ENCODE assay signal across 17 cellular contexts in the genomic region with DNA sequence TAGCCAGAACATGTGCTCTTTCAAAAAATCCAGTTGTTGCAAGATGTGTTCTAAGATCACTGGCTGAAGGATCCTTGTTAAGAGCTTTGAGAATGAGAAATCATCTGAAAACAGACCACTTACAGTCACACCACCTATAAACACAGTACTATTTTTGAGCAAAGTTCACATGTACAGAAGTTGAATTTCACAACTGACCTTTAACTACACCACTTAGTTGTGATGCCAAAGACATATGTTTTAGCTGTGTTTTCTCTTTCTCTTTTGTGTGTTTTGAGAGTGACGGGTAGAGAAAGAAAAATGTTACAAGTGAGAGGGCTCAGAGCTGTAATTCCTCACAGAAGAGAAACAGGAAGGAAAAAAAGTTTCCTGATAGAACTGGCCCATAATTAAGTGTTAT.
A peak's percentile ranks its signal among the peaks of the same experiment; 100 is the strongest.
DNase-seq lines count a peak whose midpoint lies in the region; ATAC-seq lines count a peak whose summit lies in the region.
"Had no signal": no experiment of that assay in that cellular context is flagged by ENCODE, and none has a peak within 500 bp of the region (broad histone marks: within the 10 kb centered on the region; RNA-seq: fewer than 3 reads in every experiment).

No MANE protein-coding gene starts in this region.

- DNase-seq in activated T-cell treated with anti-CD3 and anti-CD28 coated beads, Interleukin-2, amount 50 U/mL, for 4 hours, result no peak
- DNase-seq in activated T-cell treated with anti-CD3 and anti-CD28 coated beads, Interleukin-2, amount 50 U/mL, for 1 hour, result no peak
- DNase-seq in T-cell (no peak), NCI-H446 treated with DMSO at 0.1 percent for 48 hours (lab: John Stamatoyannopoulos, UW) (no peak), neuronal stem cell (ENCODE audit: low spot score) (no peak)
- DNase-seq: activated gamma-delta T cell treated with Interleukin-2 at 50 U/mL for 16 hours; endodermal cell; H7; NCI-H446; nucleus accumbens; stimulated activated CD4-positive, alpha-beta T cell treated with anti-CD3 and anti-CD28 coated beads, Interleukin-4, amount 100 ng/mL, for 24 hours had no signal

- H2BK12ac ChIP-seq in neuronal stem cell (ENCODE audit: low read length), result no peak overlapping the region

- no peaks in the 10 kb centered on the region for H3K27me3 Mint-ChIP-seq in activated T-cell treated with anti-CD3 and anti-CD28 coated beads, Interleukin-2, amount 50 U/mL, for 4 hours (ENCODE audit: low read depth)
- no peaks in the 10 kb centered on the region for H3K27me3 Mint-ChIP-seq in T-cell
- H3K27me3 Mint-ChIP-seq: central memory CD8-positive, alpha-beta T cell; type B pancreatic cell had no signal

- no peak overlapping the region for H2AFZ ChIP-seq in neuronal stem cell (ENCODE audit: low read length)

- H3K79me1 ChIP-seq in neuronal stem cell (ENCODE audit: low read depth, low read length), result no peaks in the 10 kb centered on the region

- no peak overlapping the region for H3K4me2 ChIP-seq in neuronal stem cell (ENCODE audit: insufficient read depth, low read length, poor library complexity, severe bottlenecking)

- no peak overlapping the region for H2BK15ac ChIP-seq in neuronal stem cell (ENCODE audit: low read length)

- H3K4ac ChIP-seq in neuronal stem cell (ENCODE audit: low read length), result no peak overlapping the region

- no peak overlapping the region for H4K91ac ChIP-seq in neuronal stem cell (ENCODE audit: low read depth, low read length, poor library complexity)

- H3K36me3 ChIP-seq in mesodermal cell (ENCODE audit: control insufficient read depth, insufficient read depth, low read length), result no peaks in the 10 kb centered on the region
- H3K36me3 ChIP-seq in neuronal stem cell (replicated peaks in 1 of 2; ENCODE audit: control insufficient read depth in 2 of 2, insufficient read depth in 2 of 2, low read length in 2 of 2), result no peaks in the 10 kb centered on the region

- no peak overlapping the region for H3K14ac ChIP-seq in neuronal stem cell (ENCODE audit: low read length)

- H3K4me3 Mint-ChIP-seq in activated T-cell treated with anti-CD3 and anti-CD28 coated beads, Interleukin-2, amount 50 U/mL, for 4 hours, result peak overlapping the region; percentile 56
- peak overlapping the region in 1 of 3 donors; percentile 55 for H3K4me3 Mint-ChIP-seq in T-cell
- H3K4me3 Mint-ChIP-seq: central memory CD8-positive, alpha-beta T cell; endodermal cell; type B pancreatic cell had no signal

- no peaks in the 10 kb centered on the region for H3K9me3 ChIP-seq in mesodermal cell (ENCODE audit: control insufficient read depth, low read length)
- H3K9me3 ChIP-seq in neuronal stem cell (replicated peaks in 1 of 2; ENCODE audit: control insufficient read depth in 2 of 2, insufficient read depth in 1 of 2, low read depth in 1 of 2, low read length in 2 of 2), result peaks cover 0 to 2% of the 10 kb centered on the region in 2 donors

- peaks cover 57% of the 10 kb centered on the region for H3K4me1 Mint-ChIP-seq in activated T-cell treated with anti-CD3 and anti-CD28 coated beads, Interleukin-2, amount 50 U/mL, for 4 hours (ENCODE audit: low read depth)
- H3K4me1 Mint-ChIP-seq in T-cell, result peaks cover 68 to 74% (median 73%) of the 10 kb centered on the region in 3 donors

- peaks cover 4% of the 10 kb centered on the region for H3K36me3 Mint-ChIP-seq in activated T-cell treated with anti-CD3 and anti-CD28 coated beads, Interleukin-2, amount 50 U/mL, for 4 hours (ENCODE audit: insufficient read depth)
- H3K36me3 Mint-ChIP-seq in T-cell, result peaks cover 25% of the 10 kb centered on the region

- CTCF ChIA-PET in T-cell (lab: Charles Lee), result no interaction called here

- peak overlapping the region; percentile 80 to 82 for H3K27ac Mint-ChIP-seq in T-cell
- H3K27ac Mint-ChIP-seq: endodermal cell, type B pancreatic cell had no signal

- no peak overlapping the region for H3K9ac ChIP-seq in neuronal stem cell (ENCODE audit: low read depth, low read length, poor library complexity)

- no peaks in the 10 kb centered on the region for H3K27me3 ChIP-seq in neuronal stem cell (ENCODE audit: control insufficient read depth in 3 of 3, insufficient read depth in 3 of 3, low read depth in 1 of 3, low read length in 3 of 3)

- POLR2A ChIA-PET in T-cell (lab: Charles Lee), result interaction anchor here in 1 of 2 donors (0.6 kb wide), 1 partner anchor 32 kb away, joined by 3 read pairs; no protein-coding TSS in a partner anchor

- no peak for ATAC-seq in activated T-cell treated with anti-CD3 and anti-CD28 coated beads, Interleukin-2, amount 50 U/mL, for 4 hours
- ATAC-seq in GM21423 (IDR thresholded peaks at IDR 0.05; ENCODE audit: unreplicated experiment), result peak; percentile 37
- ATAC-seq in T-cell (replicated peaks in 1 of 4), result peak in 1 of 4 experiments; percentile 23
- no peak for ATAC-seq in HG02623 (IDR thresholded peaks at IDR 0.05; ENCODE audit: unreplicated experiment)

- H3K4me3 ChIP-seq in mesodermal cell (ENCODE audit: extremely low read depth, insufficient read depth, low read length, poor library complexity, severe bottlenecking) (no peak overlapping the region), neuronal stem cell (ENCODE audit: low read length in 2 of 2) (no peak overlapping the region)
- H3K4me3 ChIP-seq: lung had no signal

- H3K18ac ChIP-seq in neuronal stem cell (ENCODE audit: low read length), result no peak overlapping the region

- H2BK120ac ChIP-seq in neuronal stem cell (ENCODE audit: low read depth, low read length), result no peak overlapping the region

- H3K27ac ChIP-seq in mesodermal cell (ENCODE audit: low read depth, low read length, severe bottlenecking) (peak overlapping the region; percentile 47), neuronal stem cell (replicated peaks; ENCODE audit: low read length) (no peak overlapping the region)

- no peak overlapping the region for H4K8ac ChIP-seq in neuronal stem cell (ENCODE audit: low read depth, low read length)

- no peak overlapping the region for H3K23ac ChIP-seq in neuronal stem cell (ENCODE audit: low read depth, low read length, poor library complexity)

- no peak overlapping the region for H2AK5ac ChIP-seq in neuronal stem cell (ENCODE audit: low read depth, low read length)

- H3K4me1 ChIP-seq in mesodermal cell (ENCODE audit: control insufficient read depth, insufficient read depth, low read length, poor library complexity, severe bottlenecking), result peaks cover 9% of the 10 kb centered on the region
- H3K4me1 ChIP-seq in neuronal stem cell (ENCODE audit: control insufficient read depth in 2 of 2, insufficient read depth in 1 of 2, low read depth in 1 of 2, low read length in 2 of 2), result peaks cover 3 to 5% of the 10 kb centered on the region in 2 donors

- H2BK5ac ChIP-seq in neuronal stem cell (ENCODE audit: low read length), result no peak overlapping the region

- no CpG with 5 or more reads among the region's 1 CpG for WGBS in mesodermal cell (ENCODE audit: insufficient coverage in 2 of 2), 2 experiments
- WGBS in neuronal stem cell (ENCODE audit: extremely low coverage in 2 of 2, insufficient read length in 2 of 2, insufficient replicate concordance in 1 of 2), 2 donors, result no CpG with 5 or more reads among the region's 1 CpG

- H3K9me3 Mint-ChIP-seq in activated T-cell treated with anti-CD3 and anti-CD28 coated beads, Interleukin-2, amount 50 U/mL, for 4 hours, result no peaks in the 10 kb centered on the region
- no peaks in the 10 kb centered on the region for H3K9me3 Mint-ChIP-seq in T-cell
- H3K9me3 Mint-ChIP-seq: central memory CD8-positive, alpha-beta T cell; endodermal cell had no signal
